In genomic region chr6:134873500-134874388, GRCh38 we compare ENCODE assay signal across 14 cellular contexts.
DNase-seq lines count a peak whose midpoint lies in the region; ATAC-seq, FAIRE-seq and TF ChIP-seq lines count a peak whose summit lies in the region.
"Had no signal": no experiment of that assay in that cellular context is flagged by ENCODE, and none has a peak within 500 bp of the region (broad histone marks: within the 10 kb centered on the region; RNA-seq: fewer than 3 reads in every experiment).

No MANE protein-coding gene starts in this region.

- H3K9me3 ChIP-seq in mucosa of descending colon: no peaks in the 10 kb centered on the region
- H3K9me3 ChIP-seq: thyroid gland had no signal

- peak; percentile 35 for ATAC-seq in GM21786 (IDR thresholded peaks at IDR 0.05; ENCODE audit: unreplicated experiment)
- peak; percentile 69 for ATAC-seq in mucosa of descending colon
- ATAC-seq in GM21390 (IDR thresholded peaks at IDR 0.05; ENCODE audit: unreplicated experiment): no peak

- H3K27me3 Mint-ChIP-seq in activated CD4-positive, alpha-beta T cell treated with anti-CD3 and anti-CD28 coated beads, Interleukin-2, amount 10 ng/mL, durations not matched to agents 24 days and 14 days: no peaks in the 10 kb centered on the region
- H3K27me3 Mint-ChIP-seq: brain had no signal

- DNase-seq in GM18507 (ENCODE audit: extremely low spot score, insufficient read length, low read depth) (no peak), mucosa of descending colon (peak in 1 of 3 donors; percentile 22), CD1c-positive myeloid dendritic cell (ENCODE audit: extremely low spot score) (no peak), dermis blood vessel endothelial cell (no peak)
- peak; percentile 70 for DNase-seq in activated CD4-positive, alpha-beta T cell treated with anti-CD3 and anti-CD28 coated beads, Interleukin-2, amount 10 ng/mL, durations not matched to agents 24 days and 14 days
- no peak for DNase-seq in effector CD8-positive, alpha-beta T cell (lab: John Stamatoyannopoulos, UW)
- DNase-seq: kidney glomerular epithelial cell; NCI-H2107; stimulated activated CD4-positive, alpha-beta T cell treated with anti-CD3 and anti-CD28 coated beads, Interleukin-4, amount 100 ng/mL, for 1 hour; thyroid gland had no signal

- H3K36me3 Mint-ChIP-seq in activated CD4-positive, alpha-beta T cell treated with anti-CD3 and anti-CD28 coated beads, Interleukin-2, amount 10 ng/mL, durations not matched to agents 24 days and 14 days (ENCODE audit: low read depth): no peaks in the 10 kb centered on the region
- H3K36me3 Mint-ChIP-seq: brain had no signal

- FAIRE-seq in GM18507 (lab: Jason Lieb, UNC): peak; percentile 86
- FAIRE-seq: D721Med had no signal

- H3K4me3 Mint-ChIP-seq in activated CD4-positive, alpha-beta T cell treated with anti-CD3 and anti-CD28 coated beads, Interleukin-2, amount 10 ng/mL, durations not matched to agents 24 days and 14 days: peak overlapping the region; percentile 35
- H3K4me3 Mint-ChIP-seq: brain had no signal

- H3K27ac Mint-ChIP-seq in activated CD4-positive, alpha-beta T cell treated with anti-CD3 and anti-CD28 coated beads, Interleukin-2, amount 10 ng/mL, durations not matched to agents 24 days and 14 days: no peak overlapping the region
- H3K27ac Mint-ChIP-seq: brain had no signal

- intact Hi-C loops in activated CD4-positive, alpha-beta T cell treated with anti-CD3 and anti-CD28 coated beads, Interleukin-2, amount 10 ng/mL, durations not matched to agents 24 days and 14 days (cut with micrococcal nuclease): no loop called here
- intact Hi-C loops in mucosa of descending colon (cut with DNase I, micrococcal nuclease): no loop called here

- no peak for TF ChIP-seq CTCF in mucosa of descending colon (IDR thresholded peaks at IDR 0.05)

- H3K4me1 ChIP-seq in mucosa of descending colon (ENCODE audit: low read depth): no peaks in the 10 kb centered on the region
- H3K4me1 ChIP-seq: thyroid gland had no signal

- H3K4me3 ChIP-seq in mucosa of descending colon: no peak overlapping the region
- H3K4me3 ChIP-seq: thyroid gland had no signal

- H3K4me1 Mint-ChIP-seq in activated CD4-positive, alpha-beta T cell treated with anti-CD3 and anti-CD28 coated beads, Interleukin-2, amount 10 ng/mL, durations not matched to agents 24 days and 14 days: peaks cover 12% of the 10 kb centered on the region
- H3K4me1 Mint-ChIP-seq: brain had no signal

- no peaks in the 10 kb centered on the region for H3K36me3 ChIP-seq in mucosa of descending colon (ENCODE audit: low read depth)
- H3K36me3 ChIP-seq: thyroid gland had no signal

- peaks cover 10% of the 10 kb centered on the region for H3K9me3 Mint-ChIP-seq in activated CD4-positive, alpha-beta T cell treated with anti-CD3 and anti-CD28 coated beads, Interleukin-2, amount 10 ng/mL, durations not matched to agents 24 days and 14 days
